In genomic region chr17:76789235-76789788, GRCh38 we compare ENCODE assay signal across 1 cellular context.
TF ChIP-seq lines count a peak whose summit lies in the region.

No MANE protein-coding gene starts in this region.

TF ChIP-seq in HCT116, 20 proteins besides CTCF, POLR2A, EP300 and RAD21 (continued from another document):
- no peak for TF ChIP-seq ZBTB33 (IDR thresholded peaks at IDR 0.05; ENCODE audit: extremely low read depth, insufficient replicate concordance, low read length)
- TF ChIP-seq POLR2AphosphoS5 (IDR thresholded peaks at IDR 0.05; ENCODE audit: low read depth, low read length), result no peak
- TF ChIP-seq YY1 (IDR thresholded peaks at IDR 0.05; ENCODE audit: extremely low read depth, insufficient replicate concordance, low read depth, low read length), result no peak
- TF ChIP-seq CBX3 (IDR thresholded peaks at IDR 0.05; ENCODE audit: low read depth), result no peak
- no peak for TF ChIP-seq ATF3 (IDR thresholded peaks at IDR 0.05)
- TF ChIP-seq CEBPB (IDR thresholded peaks at IDR 0.05; ENCODE audit: low read depth), result no peak
- no peak for TF ChIP-seq ZFX (IDR thresholded peaks at IDR 0.05)
- TF ChIP-seq JUND (IDR thresholded peaks at IDR 0.05), result no peak
TF ChIP-seq in HCT116: peak in this region for 0.
